ENCODE assay signal across 1 cellular context in the genomic region with DNA sequence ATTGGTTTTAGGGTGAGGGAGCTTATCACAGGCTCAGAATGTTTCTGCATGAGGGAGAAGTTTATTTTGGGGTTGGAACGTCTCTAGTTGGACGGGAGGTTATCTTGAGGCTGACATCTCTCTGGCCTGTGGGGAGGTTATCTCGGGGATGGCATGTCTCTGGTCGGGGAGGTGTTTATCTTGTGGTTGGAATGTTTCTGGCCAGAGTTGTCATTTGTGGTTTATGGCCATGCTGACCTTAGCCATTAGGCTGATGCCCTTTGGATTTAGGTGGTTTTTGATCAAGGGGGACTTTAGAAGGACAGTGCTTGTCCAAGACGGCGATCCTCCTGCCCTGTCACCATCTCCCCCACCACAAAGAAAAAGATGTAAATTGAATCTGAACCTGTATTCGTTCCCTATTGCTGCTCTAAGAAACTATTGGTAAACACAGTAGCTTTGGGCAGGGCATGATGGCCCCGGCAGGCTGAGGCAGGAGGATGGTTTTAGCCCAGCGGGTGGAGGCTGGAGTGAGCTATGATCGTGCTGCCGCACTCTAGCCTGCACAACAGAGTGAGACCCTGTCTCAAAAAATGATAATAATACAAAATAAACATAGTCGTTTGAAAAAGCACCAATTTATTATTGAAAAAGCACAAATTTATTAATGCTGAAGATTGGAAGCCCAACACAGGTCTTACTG.
TF ChIP-seq lines count a peak whose summit lies in the region.

No MANE protein-coding gene starts in this region.

TF ChIP-seq in HCT116, 20 proteins besides CTCF, POLR2A, EP300 and RAD21 (continued from another document):
- TF ChIP-seq ELF1 (IDR thresholded peaks at IDR 0.05; ENCODE audit: borderline replicate concordance, low read depth): no peak
- no peak for TF ChIP-seq SIN3A (IDR thresholded peaks at IDR 0.05; ENCODE audit: low read depth)
- TF ChIP-seq, protein P1, sequence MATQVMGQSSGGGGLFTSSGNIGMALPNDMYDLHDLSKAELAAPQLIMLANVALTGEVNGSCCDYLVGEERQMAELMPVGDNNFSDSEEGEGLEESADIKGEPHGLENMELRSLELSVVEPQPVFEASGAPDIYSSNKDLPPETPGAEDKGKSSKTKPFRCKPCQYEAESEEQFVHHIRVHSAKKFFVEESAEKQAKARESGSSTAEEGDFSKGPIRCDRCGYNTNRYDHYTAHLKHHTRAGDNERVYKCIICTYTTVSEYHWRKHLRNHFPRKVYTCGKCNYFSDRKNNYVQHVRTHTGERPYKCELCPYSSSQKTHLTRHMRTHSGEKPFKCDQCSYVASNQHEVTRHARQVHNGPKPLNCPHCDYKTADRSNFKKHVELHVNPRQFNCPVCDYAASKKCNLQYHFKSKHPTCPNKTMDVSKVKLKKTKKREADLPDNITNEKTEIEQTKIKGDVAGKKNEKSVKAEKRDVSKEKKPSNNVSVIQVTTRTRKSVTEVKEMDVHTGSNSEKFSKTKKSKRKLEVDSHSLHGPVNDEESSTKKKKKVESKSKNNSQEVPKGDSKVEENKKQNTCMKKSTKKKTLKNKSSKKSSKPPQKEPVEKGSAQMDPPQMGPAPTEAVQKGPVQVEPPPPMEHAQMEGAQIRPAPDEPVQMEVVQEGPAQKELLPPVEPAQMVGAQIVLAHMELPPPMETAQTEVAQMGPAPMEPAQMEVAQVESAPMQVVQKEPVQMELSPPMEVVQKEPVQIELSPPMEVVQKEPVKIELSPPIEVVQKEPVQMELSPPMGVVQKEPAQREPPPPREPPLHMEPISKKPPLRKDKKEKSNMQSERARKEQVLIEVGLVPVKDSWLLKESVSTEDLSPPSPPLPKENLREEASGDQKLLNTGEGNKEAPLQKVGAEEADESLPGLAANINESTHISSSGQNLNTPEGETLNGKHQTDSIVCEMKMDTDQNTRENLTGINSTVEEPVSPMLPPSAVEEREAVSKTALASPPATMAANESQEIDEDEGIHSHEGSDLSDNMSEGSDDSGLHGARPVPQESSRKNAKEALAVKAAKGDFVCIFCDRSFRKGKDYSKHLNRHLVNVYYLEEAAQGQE (IDR thresholded peaks at IDR 0.05; ENCODE audit: low read depth): no peak
- TF ChIP-seq MAX (IDR thresholded peaks at IDR 0.05): no peak
